In the genomic region with DNA sequence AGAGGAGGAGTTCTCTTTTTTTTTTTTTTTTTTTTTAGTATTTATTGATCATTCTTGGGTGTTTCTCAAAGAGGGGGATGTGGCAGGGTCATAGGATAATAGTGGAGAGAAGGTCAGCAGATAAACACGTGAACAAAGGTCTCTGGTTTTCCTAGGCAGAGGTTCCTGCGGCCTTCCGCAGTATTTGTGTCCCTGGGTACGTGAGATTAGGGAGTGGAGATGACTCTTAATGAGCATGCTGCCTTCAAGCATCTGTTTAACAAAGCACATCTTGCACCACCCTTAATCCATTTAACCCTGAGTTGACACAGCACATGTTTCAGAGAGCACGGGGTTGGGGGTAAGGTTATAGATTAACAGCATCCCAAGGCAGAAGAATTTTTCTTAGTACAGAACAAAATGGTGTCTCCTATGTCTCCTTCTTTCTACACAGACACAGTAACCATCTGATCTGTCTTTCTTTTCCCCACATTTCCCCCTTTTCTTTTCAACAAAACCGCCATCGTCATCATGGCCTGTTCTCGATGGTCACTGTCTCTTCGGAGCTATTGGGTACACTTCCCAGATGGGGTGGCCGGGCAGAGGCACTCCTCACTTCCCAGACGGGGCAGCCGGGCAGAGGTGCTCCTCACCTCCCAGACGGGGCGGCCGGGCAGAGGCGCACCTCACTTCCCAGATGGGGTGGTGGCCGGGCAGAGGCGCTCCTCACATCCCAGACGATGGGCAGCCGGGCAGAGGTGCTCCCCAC, we compare ENCODE assay signal across 1 cellular context.
TF ChIP-seq lines count a peak whose summit lies in the region.
"Not testable (repeated sequence)": the region's sequence is repeated elsewhere in the genome, so short reads cannot be mapped to it uniquely, and the experiment has no call there.

No MANE protein-coding gene starts in this region.

TF ChIP-seq in HepG2, 621 proteins besides CTCF, POLR2A, EP300 and RAD21 (continued from another document and continues in another):
- TF ChIP-seq, protein P1, sequence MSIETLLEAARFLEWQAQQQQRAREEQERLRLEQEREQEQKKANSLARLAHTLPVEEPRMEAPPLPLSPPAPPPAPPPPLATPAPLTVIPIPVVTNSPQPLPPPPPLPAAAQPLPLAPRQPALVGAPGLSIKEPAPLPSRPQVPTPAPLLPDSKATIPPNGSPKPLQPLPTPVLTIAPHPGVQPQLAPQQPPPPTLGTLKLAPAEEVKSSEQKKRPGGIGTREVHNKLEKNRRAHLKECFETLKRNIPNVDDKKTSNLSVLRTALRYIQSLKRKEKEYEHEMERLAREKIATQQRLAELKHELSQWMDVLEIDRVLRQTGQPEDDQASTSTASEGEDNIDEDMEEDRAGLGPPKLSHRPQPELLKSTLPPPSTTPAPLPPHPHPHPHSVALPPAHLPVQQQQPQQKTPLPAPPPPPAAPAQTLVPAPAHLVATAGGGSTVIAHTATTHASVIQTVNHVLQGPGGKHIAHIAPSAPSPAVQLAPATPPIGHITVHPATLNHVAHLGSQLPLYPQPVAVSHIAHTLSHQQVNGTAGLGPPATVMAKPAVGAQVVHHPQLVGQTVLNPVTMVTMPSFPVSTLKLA (IDR thresholded peaks at IDR 0.05): peak; percentile 35; the same call in 1 of the 2 replicates
- peak; percentile 46; the same call in 1 of the 2 replicates for TF ChIP-seq MIER3 (CRISPR knock-in tag; IDR thresholded peaks at IDR 0.05; ENCODE audit: borderline replicate concordance)
- TF ChIP-seq, protein P2, sequence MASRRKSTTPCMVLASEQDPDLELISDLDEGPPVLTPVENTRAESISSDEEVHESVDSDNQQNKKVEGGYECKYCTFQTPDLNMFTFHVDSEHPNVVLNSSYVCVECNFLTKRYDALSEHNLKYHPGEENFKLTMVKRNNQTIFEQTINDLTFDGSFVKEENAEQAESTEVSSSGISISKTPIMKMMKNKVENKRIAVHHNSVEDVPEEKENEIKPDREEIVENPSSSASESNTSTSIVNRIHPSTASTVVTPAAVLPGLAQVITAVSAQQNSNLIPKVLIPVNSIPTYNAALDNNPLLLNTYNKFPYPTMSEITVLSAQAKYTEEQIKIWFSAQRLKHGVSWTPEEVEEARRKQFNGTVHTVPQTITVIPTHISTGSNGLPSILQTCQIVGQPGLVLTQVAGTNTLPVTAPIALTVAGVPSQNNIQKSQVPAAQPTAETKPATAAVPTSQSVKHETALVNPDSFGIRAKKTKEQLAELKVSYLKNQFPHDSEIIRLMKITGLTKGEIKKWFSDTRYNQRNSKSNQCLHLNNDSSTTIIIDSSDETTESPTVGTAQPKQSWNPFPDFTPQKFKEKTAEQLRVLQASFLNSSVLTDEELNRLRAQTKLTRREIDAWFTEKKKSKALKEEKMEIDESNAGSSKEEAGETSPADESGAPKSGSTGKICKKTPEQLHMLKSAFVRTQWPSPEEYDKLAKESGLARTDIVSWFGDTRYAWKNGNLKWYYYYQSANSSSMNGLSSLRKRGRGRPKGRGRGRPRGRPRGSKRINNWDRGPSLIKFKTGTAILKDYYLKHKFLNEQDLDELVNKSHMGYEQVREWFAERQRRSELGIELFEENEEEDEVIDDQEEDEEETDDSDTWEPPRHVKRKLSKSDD (CRISPR knock-in tag; IDR thresholded peaks at IDR 0.05; ENCODE audit: low read depth): 0 out of 2 replicates have a peak, but pooled peaks have one; percentile 30
- peak; percentile 24; the same call in 1 of the 2 replicates for TF ChIP-seq CEBPG (CRISPR knock-in tag; IDR thresholded peaks at IDR 0.05)
- peak; percentile 38; the same call in 1 of the 2 replicates for TF ChIP-seq SP5 (CRISPR knock-in tag; IDR thresholded peaks at IDR 0.05; ENCODE audit: borderline replicate concordance, low read depth)
- TF ChIP-seq PPARG (CRISPR knock-in tag; conservative IDR thresholded peaks at IDR 0.05): peak; percentile 78
- TF ChIP-seq PITX1 (CRISPR knock-in tag; IDR thresholded peaks at IDR 0.05): peak; percentile 91
- TF ChIP-seq, protein P3, sequence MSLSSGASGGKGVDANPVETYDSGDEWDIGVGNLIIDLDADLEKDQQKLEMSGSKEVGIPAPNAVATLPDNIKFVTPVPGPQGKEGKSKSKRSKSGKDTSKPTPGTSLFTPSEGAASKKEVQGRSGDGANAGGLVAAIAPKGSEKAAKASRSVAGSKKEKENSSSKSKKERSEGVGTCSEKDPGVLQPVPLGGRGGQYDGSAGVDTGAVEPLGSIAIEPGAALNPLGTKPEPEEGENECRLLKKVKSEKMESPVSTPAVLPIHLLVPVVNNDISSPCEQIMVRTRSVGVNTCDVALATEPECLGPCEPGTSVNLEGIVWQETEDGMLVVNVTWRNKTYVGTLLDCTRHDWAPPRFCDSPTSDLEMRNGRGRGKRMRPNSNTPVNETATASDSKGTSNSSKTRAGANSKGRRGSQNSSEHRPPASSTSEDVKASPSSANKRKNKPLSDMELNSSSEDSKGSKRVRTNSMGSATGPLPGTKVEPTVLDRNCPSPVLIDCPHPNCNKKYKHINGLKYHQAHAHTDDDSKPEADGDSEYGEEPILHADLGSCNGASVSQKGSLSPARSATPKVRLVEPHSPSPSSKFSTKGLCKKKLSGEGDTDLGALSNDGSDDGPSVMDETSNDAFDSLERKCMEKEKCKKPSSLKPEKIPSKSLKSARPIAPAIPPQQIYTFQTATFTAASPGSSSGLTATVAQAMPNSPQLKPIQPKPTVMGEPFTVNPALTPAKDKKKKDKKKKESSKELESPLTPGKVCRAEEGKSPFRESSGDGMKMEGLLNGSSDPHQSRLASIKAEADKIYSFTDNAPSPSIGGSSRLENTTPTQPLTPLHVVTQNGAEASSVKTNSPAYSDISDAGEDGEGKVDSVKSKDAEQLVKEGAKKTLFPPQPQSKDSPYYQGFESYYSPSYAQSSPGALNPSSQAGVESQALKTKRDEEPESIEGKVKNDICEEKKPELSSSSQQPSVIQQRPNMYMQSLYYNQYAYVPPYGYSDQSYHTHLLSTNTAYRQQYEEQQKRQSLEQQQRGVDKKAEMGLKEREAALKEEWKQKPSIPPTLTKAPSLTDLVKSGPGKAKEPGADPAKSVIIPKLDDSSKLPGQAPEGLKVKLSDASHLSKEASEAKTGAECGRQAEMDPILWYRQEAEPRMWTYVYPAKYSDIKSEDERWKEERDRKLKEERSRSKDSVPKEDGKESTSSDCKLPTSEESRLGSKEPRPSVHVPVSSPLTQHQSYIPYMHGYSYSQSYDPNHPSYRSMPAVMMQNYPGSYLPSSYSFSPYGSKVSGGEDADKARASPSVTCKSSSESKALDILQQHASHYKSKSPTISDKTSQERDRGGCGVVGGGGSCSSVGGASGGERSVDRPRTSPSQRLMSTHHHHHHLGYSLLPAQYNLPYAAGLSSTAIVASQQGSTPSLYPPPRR (CRISPR knock-in tag; IDR thresholded peaks at IDR 0.05; ENCODE audit: borderline replicate concordance): peak; percentile 54; the same call in 1 of the 2 replicates
- peak; percentile 30; the same call in 1 of the 2 replicates for TF ChIP-seq POGZ (CRISPR knock-in tag; IDR thresholded peaks at IDR 0.05)
- 0 out of 2 replicates have a peak, but pooled peaks have one; percentile 27 for TF ChIP-seq IRF2 (CRISPR knock-in tag; IDR thresholded peaks at IDR 0.05)
- not testable (repeated sequence) for TF ChIP-seq SOX13 (IDR thresholded peaks at IDR 0.05)
- TF ChIP-seq SOX13 (CRISPR knock-in tag; conservative IDR thresholded peaks at IDR 0.05 in 1 of 2, IDR thresholded peaks at IDR 0.05 in 1 of 2): peak in 1 of 2 experiments; percentile 87; a peak in 2 of 4 replicates
- peak; percentile 82 for TF ChIP-seq SOX5 (CRISPR knock-in tag; IDR thresholded peaks at IDR 0.05; ENCODE audit: borderline replicate concordance)
- TF ChIP-seq, protein P4, sequence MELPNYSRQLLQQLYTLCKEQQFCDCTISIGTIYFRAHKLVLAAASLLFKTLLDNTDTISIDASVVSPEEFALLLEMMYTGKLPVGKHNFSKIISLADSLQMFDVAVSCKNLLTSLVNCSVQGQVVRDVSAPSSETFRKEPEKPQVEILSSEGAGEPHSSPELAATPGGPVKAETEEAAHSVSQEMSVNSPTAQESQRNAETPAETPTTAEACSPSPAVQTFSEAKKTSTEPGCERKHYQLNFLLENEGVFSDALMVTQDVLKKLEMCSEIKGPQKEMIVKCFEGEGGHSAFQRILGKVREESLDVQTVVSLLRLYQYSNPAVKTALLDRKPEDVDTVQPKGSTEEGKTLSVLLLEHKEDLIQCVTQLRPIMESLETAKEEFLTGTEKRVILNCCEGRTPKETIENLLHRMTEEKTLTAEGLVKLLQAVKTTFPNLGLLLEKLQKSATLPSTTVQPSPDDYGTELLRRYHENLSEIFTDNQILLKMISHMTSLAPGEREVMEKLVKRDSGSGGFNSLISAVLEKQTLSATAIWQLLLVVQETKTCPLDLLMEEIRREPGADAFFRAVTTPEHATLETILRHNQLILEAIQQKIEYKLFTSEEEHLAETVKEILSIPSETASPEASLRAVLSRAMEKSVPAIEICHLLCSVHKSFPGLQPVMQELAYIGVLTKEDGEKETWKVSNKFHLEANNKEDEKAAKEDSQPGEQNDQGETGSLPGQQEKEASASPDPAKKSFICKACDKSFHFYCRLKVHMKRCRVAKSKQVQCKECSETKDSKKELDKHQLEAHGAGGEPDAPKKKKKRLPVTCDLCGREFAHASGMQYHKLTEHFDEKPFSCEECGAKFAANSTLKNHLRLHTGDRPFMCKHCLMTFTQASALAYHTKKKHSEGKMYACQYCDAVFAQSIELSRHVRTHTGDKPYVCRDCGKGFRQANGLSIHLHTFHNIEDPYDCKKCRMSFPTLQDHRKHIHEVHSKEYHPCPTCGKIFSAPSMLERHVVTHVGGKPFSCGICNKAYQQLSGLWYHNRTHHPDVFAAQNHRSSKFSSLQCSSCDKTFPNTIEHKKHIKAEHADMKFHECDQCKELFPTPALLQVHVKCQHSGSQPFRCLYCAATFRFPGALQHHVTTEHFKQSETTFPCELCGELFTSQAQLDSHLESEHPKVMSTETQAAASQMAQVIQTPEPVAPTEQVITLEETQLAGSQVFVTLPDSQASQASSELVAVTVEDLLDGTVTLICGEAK (IDR thresholded peaks at IDR 0.05): 0 out of 2 replicates have a peak, but pooled peaks have one; percentile 7
- TF ChIP-seq, protein P4 (CRISPR knock-in tag; IDR thresholded peaks at IDR 0.05): peak; percentile 68; the same call in 1 of the 2 replicates
- TF ChIP-seq BCL6 (CRISPR knock-in tag; IDR thresholded peaks at IDR 0.05): peak; percentile 93
- TF ChIP-seq HOXA3 (CRISPR knock-in tag; IDR thresholded peaks at IDR 0.05): 0 out of 2 replicates have a peak, but pooled peaks have one; percentile 13
- peak; percentile 52; the same call in 1 of the 2 replicates for TF ChIP-seq RXRB (CRISPR knock-in tag; IDR thresholded peaks at IDR 0.05; ENCODE audit: borderline replicate concordance)
- TF ChIP-seq GATAD2A (CRISPR knock-in tag; IDR thresholded peaks at IDR 0.05): peak; percentile 88
- TF ChIP-seq, protein P5, sequence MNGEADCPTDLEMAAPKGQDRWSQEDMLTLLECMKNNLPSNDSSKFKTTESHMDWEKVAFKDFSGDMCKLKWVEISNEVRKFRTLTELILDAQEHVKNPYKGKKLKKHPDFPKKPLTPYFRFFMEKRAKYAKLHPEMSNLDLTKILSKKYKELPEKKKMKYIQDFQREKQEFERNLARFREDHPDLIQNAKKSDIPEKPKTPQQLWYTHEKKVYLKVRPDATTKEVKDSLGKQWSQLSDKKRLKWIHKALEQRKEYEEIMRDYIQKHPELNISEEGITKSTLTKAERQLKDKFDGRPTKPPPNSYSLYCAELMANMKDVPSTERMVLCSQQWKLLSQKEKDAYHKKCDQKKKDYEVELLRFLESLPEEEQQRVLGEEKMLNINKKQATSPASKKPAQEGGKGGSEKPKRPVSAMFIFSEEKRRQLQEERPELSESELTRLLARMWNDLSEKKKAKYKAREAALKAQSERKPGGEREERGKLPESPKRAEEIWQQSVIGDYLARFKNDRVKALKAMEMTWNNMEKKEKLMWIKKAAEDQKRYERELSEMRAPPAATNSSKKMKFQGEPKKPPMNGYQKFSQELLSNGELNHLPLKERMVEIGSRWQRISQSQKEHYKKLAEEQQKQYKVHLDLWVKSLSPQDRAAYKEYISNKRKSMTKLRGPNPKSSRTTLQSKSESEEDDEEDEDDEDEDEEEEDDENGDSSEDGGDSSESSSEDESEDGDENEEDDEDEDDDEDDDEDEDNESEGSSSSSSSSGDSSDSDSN (CRISPR knock-in tag; IDR thresholded peaks at IDR 0.05): peak; percentile 26; the same call in 1 of the 2 replicates
